Comparison of ENCODE assay signal across 8 cellular contexts in genomic region chr1:21659099-21659923, GRCh38. TPM values are rescaled to one million over a fixed set of nuclear protein-coding genes. Genes with fewer than 3 reads are reported as not detected.
DNase-seq lines count a peak whose midpoint lies in the region; ATAC-seq and TF ChIP-seq lines count a peak whose summit lies in the region.

No MANE protein-coding gene starts in this region.

- H3K4me1 ChIP-seq in PC-9 (replicated peaks; ENCODE audit: insufficient read depth) (peaks cover 15% of the 10 kb centered on the region), fibroblast of lung (ENCODE audit: control insufficient read depth, extremely low read depth, insufficient read depth, low read length) (no peaks in the 10 kb centered on the region)

- H3K4me3 ChIP-seq in PC-9 = no peak overlapping the region
- H3K4me3 ChIP-seq in fibroblast of lung (replicated peaks in 1 of 4; ENCODE audit: control extremely low read depth in 1 of 4, insufficient read depth in 1 of 4, low read depth in 3 of 4, low read length in 4 of 4) = no peak overlapping the region

- CTCF ChIA-PET in PC-9 (lab: Charles Lee) = interaction anchor here (0.6 to 1.2 kb wide), 2 partner anchors 88 to 289 kb away, joined by 4 to 14 read pairs; no protein-coding TSS in a partner anchor

- H3K36me3 ChIP-seq in PC-9 (ENCODE audit: low read depth) (no peaks in the 10 kb centered on the region), fibroblast of lung (ENCODE audit: control insufficient read depth, insufficient read depth, low read length) (no peaks in the 10 kb centered on the region)

- no peak for ATAC-seq in GM21526 (IDR thresholded peaks at IDR 0.05; ENCODE audit: low FRiP score, unreplicated experiment)

- H4K20me1 ChIP-seq in PC-9 (ENCODE audit: insufficient read depth) = no peaks in the 10 kb centered on the region
- no peaks in the 10 kb centered on the region for H4K20me1 ChIP-seq in fibroblast of lung (ENCODE audit: control insufficient read depth, extremely low read depth, insufficient read depth, low read length)

- no peaks in the 10 kb centered on the region for H3K9me2 ChIP-seq in PC-9 (ENCODE audit: insufficient read depth)

- TF ChIP-seq CTCF in PC-9 (conservative IDR thresholded peaks at IDR 0.05) (peak; percentile 89), fibroblast of lung (conservative IDR thresholded peaks at IDR 0.05 in 1 of 2, IDR thresholded peaks at IDR 0.05 in 1 of 2; ENCODE audit: low read depth in 1 of 2, low read length in 2 of 2) (peak; percentile 65 to 80), nephron progenitor cell (IDR thresholded peaks at IDR 0.05) (peak; percentile 97)

- H3K9me3 Mint-ChIP-seq in IgD-negative memory B cell (no peaks in the 10 kb centered on the region), nephron progenitor cell (no peaks in the 10 kb centered on the region)

- H3K9me3 ChIP-seq in PC-9 (ENCODE audit: insufficient read depth, low read depth) (no peaks in the 10 kb centered on the region), fibroblast of lung (ENCODE audit: control insufficient read depth, insufficient read depth, low read depth, low read length) (no peaks in the 10 kb centered on the region)

- POLR2A ChIA-PET in PC-9 (lab: Charles Lee; ENCODE audit: unreplicated experiment) = no interaction called here

- H3K27me3 Mint-ChIP-seq in IgD-negative memory B cell = peaks cover 29% of the 10 kb centered on the region
- peaks cover 73% of the 10 kb centered on the region for H3K27me3 Mint-ChIP-seq in nephron progenitor cell (ENCODE audit: low read depth, poor library complexity)

- H3K79me2 ChIP-seq in PC-9 (ENCODE audit: low read depth) (no peaks in the 10 kb centered on the region), fibroblast of lung (ENCODE audit: control insufficient read depth, insufficient read depth, low read length) (no peaks in the 10 kb centered on the region)

- H3K27me3 ChIP-seq in PC-9 (ENCODE audit: insufficient read depth, low read depth) (no peaks in the 10 kb centered on the region), fibroblast of lung (ENCODE audit: control insufficient read depth, insufficient read depth, low read length) (peaks cover 5% of the 10 kb centered on the region)

- no peak overlapping the region for H3K9ac ChIP-seq in fibroblast of lung (ENCODE audit: insufficient read depth, low read length)

- DNase-seq in DMS153 (lab: John Stamatoyannopoulos, UW) (peak; percentile 71), PC-9 (peak; percentile 40 to 81), fibroblast of lung (ENCODE audit: low read depth in 2 of 2) (peak; percentile 41 to 51), nephron progenitor cell (peak; percentile 90)
- DNase-seq in activated T-cell treated with anti-CD3 and anti-CD28 coated beads, Interleukin-2, amount 50 U/mL, for 48 hours = peak; percentile 90 to 92
- peak; percentile 74 for DNase-seq in stimulated activated naive CD4-positive, alpha-beta T cell treated with Interleukin-2 at 50 U/mL for 16 hours (lab: John Stamatoyannopoulos, UW)

- peaks cover 1% of the 10 kb centered on the region for H3K36me3 Mint-ChIP-seq in IgD-negative memory B cell
- no peaks in the 10 kb centered on the region for H3K36me3 Mint-ChIP-seq in nephron progenitor cell (ENCODE audit: low read depth)

- H3K4me2 ChIP-seq in PC-9 (peak overlapping the region; percentile 57), fibroblast of lung (ENCODE audit: extremely low read depth, insufficient read depth, low read length) (no peak overlapping the region)

- peak overlapping the region in 2 of 3 donors; percentile 78 to 89 for H3K27ac Mint-ChIP-seq in IgD-negative memory B cell
- H3K27ac Mint-ChIP-seq in nephron progenitor cell = no peak overlapping the region

- 0 out of 2 replicates have a peak, but pooled peaks cover 3% of the 10 kb centered on the region for H3F3A ChIP-seq in PC-9 (ENCODE audit: insufficient read depth, low read depth)

- no TSS peak for BruUV-seq in PC-9 (replicated peaks; lab: Mats Ljungman, UMichigan)

- no peak overlapping the region for H2AFZ ChIP-seq in PC-9
- no peak overlapping the region for H2AFZ ChIP-seq in fibroblast of lung (ENCODE audit: low read length)

- H3K27ac ChIP-seq in PC-9 (no peak overlapping the region), fibroblast of lung (ENCODE audit: insufficient read depth, low read length) (no peak overlapping the region)

- intact Hi-C loops in PC-9 (cut with micrococcal nuclease; ENCODE audit: unreplicated experiment) = loop anchor here (1.0 to 5.0 kb wide), 6 partner anchors 47 to 427 kb away; partner anchors contain the start of gene ALPL

- H3K4me1 Mint-ChIP-seq in IgD-negative memory B cell = peaks cover 1 to 8% (median 5%) of the 10 kb centered on the region in 3 donors
- H3K4me1 Mint-ChIP-seq in nephron progenitor cell = no peaks in the 10 kb centered on the region

- H3K4me3 Mint-ChIP-seq in IgD-negative memory B cell (peak overlapping the region in 1 of 4 donors; percentile 79), nephron progenitor cell (peak overlapping the region; percentile 61)

RNA-seq across cellular contexts. Expression of gene RAP1GAP, which starts 9.8 kb away (rescaled TPM):
- polyA plus RNA-seq in IgD-negative memory B cell (not detected), fibroblast of lung (0.02 and 0.05 TPM in 2 replicates)
- total RNA-seq in PC-9 (2021) (22.7 and 30.2 TPM in 2 replicates), fibroblast of lung (under 0.01 and 0.26 TPM in 2 replicates)
- 0.07 and 0.08 TPM in 2 replicates for polyA plus RNA-seq in fibroblast of lung (2012)
- polyA minus RNA-seq in fibroblast of lung (ENCODE audit: low replicate concordance) = not detected in 2 replicates

Comparison
In these comparisons a context has a peak if more than half of its experiments do, and no peak if none do; other contexts are left out.
1. RNA of gene RAP1GAP, which starts 9.8 kb away (total RNA-seq): 22.7 to 30.2 TPM in PC-9; under 0.01 to 0.26 TPM in fibroblast of lung; every median in the first group is over 10 times any median in the second.
2. Peak in every context shown above with its lines, with median percentiles within 50 percentile points of each other: DNase-seq and CTCF ChIP-seq.